14 cellular contexts compared by ENCODE assay signal in the genomic region with DNA sequence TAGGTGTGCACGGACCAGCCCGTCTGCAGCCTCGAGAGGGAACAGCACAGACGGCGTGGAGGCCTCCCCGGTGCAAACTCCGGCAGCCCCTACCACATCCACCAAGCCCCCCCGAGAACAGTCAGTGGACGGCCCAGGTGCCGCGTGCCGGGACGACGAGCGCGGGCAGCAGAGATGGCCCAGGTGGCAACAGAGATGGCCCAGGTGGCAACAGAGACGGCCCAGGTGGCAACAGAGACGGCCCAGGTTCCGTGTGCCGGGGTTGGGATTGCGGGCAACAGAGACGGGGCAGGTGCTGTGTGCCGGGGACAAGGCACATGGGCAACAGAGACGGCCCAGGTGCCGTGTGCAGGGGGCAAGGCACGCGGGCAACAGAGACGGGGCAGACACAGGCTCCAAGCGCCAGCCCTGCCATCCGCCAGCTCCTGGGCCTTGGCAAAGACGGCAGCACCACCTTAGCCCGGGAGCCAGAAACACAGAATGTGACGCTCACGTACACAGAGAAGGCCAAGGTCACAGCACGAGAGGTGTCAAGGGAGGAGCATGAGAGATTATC. TPM values are rescaled to one million over a fixed set of nuclear protein-coding genes. Genes with fewer than 3 reads are reported as not detected.
DNase-seq lines count a peak whose midpoint lies in the region; ATAC-seq and TF ChIP-seq lines count a peak whose summit lies in the region.
"Had no signal": no experiment of that assay in that cellular context is flagged by ENCODE, and none has a peak within 500 bp of the region (broad histone marks: within the 10 kb centered on the region; RNA-seq: fewer than 3 reads in every experiment).

No MANE protein-coding gene starts in this region.

- TF ChIP-seq POLR2A in body of pancreas (IDR thresholded peaks at IDR 0.05): no peak

- H3K4me2 ChIP-seq in hepatocyte: peak overlapping the region; percentile 59
- H3K4me2 ChIP-seq in osteoblast (ENCODE audit: insufficient read depth, low read length): no peak overlapping the region
- H3K4me2 ChIP-seq: PC-9 had no signal

- H3K27ac Mint-ChIP-seq in naive thymus-derived CD4-positive, alpha-beta T cell: peak overlapping the region in 1 of 9 donors; percentile 59
- no peak overlapping the region for H3K27ac Mint-ChIP-seq in activated T-cell treated with anti-CD3 and anti-CD28 coated beads, Interleukin-2, amount 50 U/mL, for 72 hours

- DNase-seq in H7: peak; percentile 59
- DNase-seq in body of pancreas: peak in 1 of 4 donors; percentile 25
- DNase-seq in hepatocyte (ENCODE audit: low spot score): no peak
- peak; percentile 56 for DNase-seq in osteoblast (ENCODE audit: insufficient read length, low spot score, missing footprints)
- no peak for DNase-seq in naive thymus-derived CD4-positive, alpha-beta T cell
- no peak for DNase-seq in activated T-cell treated with anti-CD3 and anti-CD28 coated beads, Interleukin-2, amount 50 U/mL, for 72 hours
- DNase-seq in NCI-H146 treated with DMSO at 0.1 percent for 48 hours (lab: John Stamatoyannopoulos, UW; ENCODE audit: unreplicated experiment): no peak
- DNase-seq: COR-L47, DMS153, NCI-H187 treated with DMSO at 0.1 percent for 48 hours, NCI-H446, PC-9 had no signal

- H3K27me3 ChIP-seq in H7 (ENCODE audit: control insufficient read depth, insufficient read depth, low read length) (peaks cover 20% of the 10 kb centered on the region), body of pancreas (no peaks in the 10 kb centered on the region), hepatocyte (no peaks in the 10 kb centered on the region), osteoblast (ENCODE audit: insufficient read depth, low read length) (no peaks in the 10 kb centered on the region)
- no peaks in the 10 kb centered on the region for H3K27me3 ChIP-seq in naive thymus-derived CD4-positive, alpha-beta T cell (ENCODE audit: control insufficient read depth in 2 of 2, insufficient read depth in 2 of 2, low read length in 2 of 2)

- peaks cover 0 to 22% (median 6%) of the 10 kb centered on the region in 5 donors for H3K36me3 Mint-ChIP-seq in naive thymus-derived CD4-positive, alpha-beta T cell
- no peaks in the 10 kb centered on the region for H3K36me3 Mint-ChIP-seq in activated T-cell treated with anti-CD3 and anti-CD28 coated beads, Interleukin-2, amount 50 U/mL, for 72 hours (ENCODE audit: insufficient read depth in 2 of 2)
- H3K36me3 Mint-ChIP-seq: CD14-positive monocyte had no signal

- H3K4me1 Mint-ChIP-seq in naive thymus-derived CD4-positive, alpha-beta T cell: peaks cover 0 to 6% (median 0%) of the 10 kb centered on the region in 7 donors
- H3K4me1 Mint-ChIP-seq in activated T-cell treated with anti-CD3 and anti-CD28 coated beads, Interleukin-2, amount 50 U/mL, for 72 hours (ENCODE audit: low read depth): no peaks in the 10 kb centered on the region
- H3K4me1 Mint-ChIP-seq: CD14-positive monocyte had no signal

- H2AFZ ChIP-seq in hepatocyte (no peak overlapping the region), osteoblast (ENCODE audit: low read length) (no peak overlapping the region)
- H2AFZ ChIP-seq: PC-9 had no signal

- POLR2A ChIA-PET in naive thymus-derived CD4-positive, alpha-beta T cell (lab: Charles Lee): no interaction called here

- no peak overlapping the region for H3K27ac ChIP-seq in body of pancreas
- H3K27ac ChIP-seq in hepatocyte: no peak overlapping the region
- no peak overlapping the region for H3K27ac ChIP-seq in osteoblast (ENCODE audit: low read depth, low read length)
- H3K27ac ChIP-seq in naive thymus-derived CD4-positive, alpha-beta T cell (ENCODE audit: low read depth, low read length): no peak overlapping the region
- H3K27ac ChIP-seq: HL-60, PC-9 had no signal

- WGBS in body of pancreas, 2 donors: 79 to 83% methylated on average over 22 to 34 of the region's 35 CpGs
- WGBS in hepatocyte (ENCODE audit: low lambda C conversion rate, missing lambda C conversion rate): 79% methylated on average over 35 of the region's 35 CpGs

- TF ChIP-seq CTCF in body of pancreas (IDR thresholded peaks at IDR 0.05) (no peak), hepatocyte (IDR thresholded peaks at IDR 0.05; ENCODE audit: poor library complexity) (no peak), osteoblast (IDR thresholded peaks at IDR 0.05; ENCODE audit: extremely low read depth, low read depth, low read length) (no peak)

- intact Hi-C loops in body of pancreas (cut with DNase I): no loop called here
- intact Hi-C loops in naive thymus-derived CD4-positive, alpha-beta T cell (cut with micrococcal nuclease): no loop called here

- CTCF ChIA-PET in naive thymus-derived CD4-positive, alpha-beta T cell (lab: Charles Lee): no interaction called here

- no peak overlapping the region for H3K4me3 Mint-ChIP-seq in naive thymus-derived CD4-positive, alpha-beta T cell
- H3K4me3 Mint-ChIP-seq in activated T-cell treated with anti-CD3 and anti-CD28 coated beads, Interleukin-2, amount 50 U/mL, for 72 hours: no peak overlapping the region
- H3K4me3 Mint-ChIP-seq: CD14-positive monocyte had no signal

- H3K9me3 ChIP-seq in body of pancreas: no peaks in the 10 kb centered on the region
- no peaks in the 10 kb centered on the region for H3K9me3 ChIP-seq in hepatocyte (ENCODE audit: low read depth)
- H3K9me3 ChIP-seq in osteoblast (ENCODE audit: low read depth, low read length): no peaks in the 10 kb centered on the region
- H3K9me3 ChIP-seq in naive thymus-derived CD4-positive, alpha-beta T cell (ENCODE audit: control insufficient read depth in 2 of 3, low read length in 3 of 3): no peaks in the 10 kb centered on the region

- ATAC-seq in body of pancreas: peak; percentile 30
- no peak for ATAC-seq in naive thymus-derived CD4-positive, alpha-beta T cell
- no peak for ATAC-seq in activated T-cell treated with anti-CD3 and anti-CD28 coated beads, Interleukin-2, amount 50 U/mL, for 72 hours (replicated peaks in 1 of 2)

- no peaks in the 10 kb centered on the region for H3K27me3 Mint-ChIP-seq in naive thymus-derived CD4-positive, alpha-beta T cell
- no peaks in the 10 kb centered on the region for H3K27me3 Mint-ChIP-seq in activated T-cell treated with anti-CD3 and anti-CD28 coated beads, Interleukin-2, amount 50 U/mL, for 72 hours (ENCODE audit: low read depth)

- H3K4me3 ChIP-seq in H7 (ENCODE audit: insufficient read depth, low read depth, low read length) (no peak overlapping the region), body of pancreas (no peak overlapping the region), hepatocyte (no peak overlapping the region), osteoblast (ENCODE audit: insufficient read depth, low read length) (no peak overlapping the region)
- H3K4me3 ChIP-seq in naive thymus-derived CD4-positive, alpha-beta T cell (ENCODE audit: low read length): no peak overlapping the region
- H3K4me3 ChIP-seq: PC-9 had no signal

- H3K9me3 Mint-ChIP-seq in naive thymus-derived CD4-positive, alpha-beta T cell: peaks cover 0 to 11% (median 0%) of the 10 kb centered on the region in 11 donors
- peaks cover 1 to 4% of the 10 kb centered on the region in 2 donors for H3K9me3 Mint-ChIP-seq in activated T-cell treated with anti-CD3 and anti-CD28 coated beads, Interleukin-2, amount 50 U/mL, for 72 hours

- H3K4me1 ChIP-seq in body of pancreas (no peaks in the 10 kb centered on the region), hepatocyte (ENCODE audit: insufficient read depth) (peaks cover 6% of the 10 kb centered on the region), osteoblast (ENCODE audit: insufficient read depth, low read length) (no peaks in the 10 kb centered on the region)
- H3K4me1 ChIP-seq in naive thymus-derived CD4-positive, alpha-beta T cell (ENCODE audit: control insufficient read depth in 2 of 2, insufficient read depth in 2 of 2, low read length in 2 of 2): no peaks in the 10 kb centered on the region

- H3K36me3 ChIP-seq in H7 (replicated peaks; ENCODE audit: control insufficient read depth, insufficient read depth, low read length) (no peaks in the 10 kb centered on the region), body of pancreas (replicated peaks in 1 of 2; ENCODE audit: insufficient read depth in 1 of 2, low read depth in 2 of 2) (peaks cover 0 to 9% of the 10 kb centered on the region in 2 donors), hepatocyte (replicated peaks; ENCODE audit: insufficient read depth, low read depth) (no peaks in the 10 kb centered on the region), osteoblast (ENCODE audit: insufficient read depth, low read length) (no peaks in the 10 kb centered on the region)
- H3K36me3 ChIP-seq in naive thymus-derived CD4-positive, alpha-beta T cell (ENCODE audit: control insufficient read depth in 2 of 3, insufficient read depth in 3 of 3, low read length in 3 of 3): peaks cover 0 to 4% (median 0%) of the 10 kb centered on the region in 3 experiments

- H3K79me2 ChIP-seq in hepatocyte: no peaks in the 10 kb centered on the region
- no peaks in the 10 kb centered on the region for H3K79me2 ChIP-seq in osteoblast (ENCODE audit: insufficient read depth, low read length)

- H3K9me2 ChIP-seq in hepatocyte (replicated peaks; ENCODE audit: insufficient read depth): no peaks in the 10 kb centered on the region

- H4K20me1 ChIP-seq in hepatocyte (ENCODE audit: insufficient read depth, poor library complexity, severe bottlenecking) (no peaks in the 10 kb centered on the region), osteoblast (ENCODE audit: insufficient read depth, low read length) (no peaks in the 10 kb centered on the region)

RNA-seq across cellular contexts. Expression of a gene that starts 31.1 kb away (rescaled TPM):
- total RNA-seq in H7 (2014; rRNA removed; shearing (Covaris generic)): 1.3 and 2.8 TPM in 2 replicates
- total RNA-seq in body of pancreas (10 to 100 TPM; 77.1 to 89.5 TPM), hepatocyte (7.0 and 10.2 TPM in 2 replicates), osteoblast (2.9 and 3.2 TPM in 2 replicates)
- polyA plus RNA-seq in hepatocyte: 7.6 and 12.0 TPM in 2 replicates
- total RNA-seq in naive thymus-derived CD4-positive, alpha-beta T cell: 10 to 100 TPM in 2 of 5 experiments, 1 to 10 TPM in 3; 3.0 to 19.6 (median 4.3) TPM
- 1 to 10 TPM in 1 of 2 donors, under 1 TPM in 1; 0.84 to 8.4 TPM for polyA plus RNA-seq in naive thymus-derived CD4-positive, alpha-beta T cell
- 1 to 10 TPM; 3.5 to 7.2 TPM for total RNA-seq in activated T-cell treated with anti-CD3 and anti-CD28 coated beads, Interleukin-2, amount 50 U/mL, for 72 hours

Comparison
In these comparisons a context has a peak if more than half of its experiments do, and no peak if none do; other contexts are left out.
1. DNase-seq: peak in H7 (single experiment) and osteoblast (single experiment); none in hepatocyte (single experiment), naive thymus-derived CD4-positive, alpha-beta T cell (0 of 9), activated T-cell treated with anti-CD3 and anti-CD28 coated beads, Interleukin-2, amount 50 U/mL, for 72 hours (0 of 2) and NCI-H146 treated with DMSO at 0.1 percent for 48 hours (single experiment).